Comparison of ENCODE assay signal across 6 cellular contexts in the genomic region with DNA sequence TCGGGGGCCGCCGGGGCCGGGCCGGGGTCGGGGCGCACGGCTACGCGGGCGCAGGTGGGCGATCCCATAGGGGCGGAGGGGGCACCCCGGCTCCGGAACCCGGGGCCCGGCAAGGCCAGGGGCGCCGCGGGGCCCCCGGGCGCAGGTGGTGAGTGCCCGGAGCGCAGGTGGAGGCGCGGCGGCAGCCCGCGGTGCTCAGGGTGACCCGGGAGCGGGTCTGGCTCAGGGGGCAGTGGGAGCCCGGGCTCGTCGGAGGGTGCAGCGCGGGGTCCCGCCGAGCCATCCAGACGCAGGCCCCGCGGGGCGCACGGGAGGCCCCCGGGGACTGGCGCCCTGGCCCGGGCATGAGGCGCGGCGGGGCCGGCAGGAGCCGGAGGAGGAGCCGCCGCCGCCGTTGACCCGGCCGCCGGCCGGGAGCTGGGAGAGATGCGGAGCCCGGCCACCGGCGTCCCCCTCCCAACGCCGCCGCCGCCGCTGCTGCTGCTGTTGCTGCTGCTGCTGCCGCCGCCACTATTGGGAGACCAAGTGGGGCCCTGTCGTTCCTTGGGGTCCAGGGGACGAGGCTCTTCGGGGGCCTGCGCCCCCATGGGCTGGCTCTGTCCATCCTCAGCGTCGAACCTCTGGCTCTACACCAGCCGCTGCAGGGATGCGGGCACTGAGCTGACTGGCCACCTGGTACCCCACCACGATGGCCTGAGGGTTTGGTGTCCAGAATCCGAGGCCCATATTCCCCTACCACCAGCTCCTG. TPM values are rescaled to one million over a fixed set of nuclear protein-coding genes. Genes with fewer than 3 reads are reported as not detected.
DNase-seq lines count a peak whose midpoint lies in the region; TF ChIP-seq lines count a peak whose summit lies in the region.

No MANE protein-coding gene starts in this region.

- DNase-seq in NCI-H748 (lab: John Stamatoyannopoulos, UW; ENCODE audit: unreplicated experiment) (peak; percentile 57), NCI-H748 treated with DMSO at 0.1 percent for 48 hours (lab: John Stamatoyannopoulos, UW) (no peak), NCI-H69 (lab: John Stamatoyannopoulos, UW) (peak; percentile 40), left ventricle myocardium inferior (no peak), tibial artery (no peak), NOMO-1 (lab: John Stamatoyannopoulos, UW; ENCODE audit: unreplicated experiment in 2 of 2) (no peak)

- H3K9me3 ChIP-seq in left ventricle myocardium inferior (replicated peaks) (no peaks in the 10 kb centered on the region), tibial artery (no peaks in the 10 kb centered on the region)

- peaks cover 32% of the 10 kb centered on the region for H3K4me1 ChIP-seq in left ventricle myocardium inferior
- peaks cover 0 to 36% (median 28%) of the 10 kb centered on the region in 4 donors for H3K4me1 ChIP-seq in tibial artery

- H3K27ac ChIP-seq in left ventricle myocardium inferior (replicated peaks) (peak overlapping the region; percentile 19), tibial artery (peak overlapping the region in 1 of 2 donors; percentile 10)

- H3K4me3 ChIP-seq in left ventricle myocardium inferior = peak overlapping the region; percentile 73
- H3K4me3 ChIP-seq in tibial artery = peak overlapping the region; percentile 56 to 80

- intact Hi-C loops in left ventricle myocardium inferior (cut with micrococcal nuclease) (no loop called here), tibial artery (cut with DNase I; ENCODE audit: low total_unique reads) (no loop called here)

- H3K36me3 ChIP-seq in left ventricle myocardium inferior = no peaks in the 10 kb centered on the region
- H3K36me3 ChIP-seq in tibial artery = no peaks in the 10 kb centered on the region

- peaks cover 42% of the 10 kb centered on the region for H3K27me3 ChIP-seq in left ventricle myocardium inferior (ENCODE audit: low read depth)
- peaks cover 0 to 5% of the 10 kb centered on the region in 2 donors for H3K27me3 ChIP-seq in tibial artery

- no peak for TF ChIP-seq CTCF in left ventricle myocardium inferior (IDR thresholded peaks at IDR 0.05; ENCODE audit: borderline replicate concordance)
- TF ChIP-seq CTCF in tibial artery (IDR thresholded peaks at IDR 0.05) = no peak

RNA-seq across cellular contexts. Expression of a gene that starts 0.5 kb away (rescaled TPM):
- 4.2 TPM for total RNA-seq in left ventricle myocardium inferior

RNA-seq across cellular contexts. Expression of a gene that starts 33.1 kb away (rescaled TPM):
- total RNA-seq in left ventricle myocardium inferior = 0.80 TPM

RNA-seq across cellular contexts. Expression of a gene that starts 36.1 kb away (rescaled TPM):
- total RNA-seq in left ventricle myocardium inferior = 92.0 TPM

RNA-seq across cellular contexts. Expression of a gene that starts 57.0 kb away (rescaled TPM):
- total RNA-seq in left ventricle myocardium inferior = 0.22 TPM

Comparison
In these comparisons a context has a peak if more than half of its experiments do, and no peak if none do; other contexts are left out.
1. DNase-seq: peak in NCI-H748 (single experiment) and NCI-H69 (single experiment); none in NCI-H748 treated with DMSO at 0.1 percent for 48 hours (single experiment), left ventricle myocardium inferior (single experiment), tibial artery (0 of 2) and NOMO-1 (0 of 2).